1 cellular context compared by ENCODE assay signal in the genomic region with DNA sequence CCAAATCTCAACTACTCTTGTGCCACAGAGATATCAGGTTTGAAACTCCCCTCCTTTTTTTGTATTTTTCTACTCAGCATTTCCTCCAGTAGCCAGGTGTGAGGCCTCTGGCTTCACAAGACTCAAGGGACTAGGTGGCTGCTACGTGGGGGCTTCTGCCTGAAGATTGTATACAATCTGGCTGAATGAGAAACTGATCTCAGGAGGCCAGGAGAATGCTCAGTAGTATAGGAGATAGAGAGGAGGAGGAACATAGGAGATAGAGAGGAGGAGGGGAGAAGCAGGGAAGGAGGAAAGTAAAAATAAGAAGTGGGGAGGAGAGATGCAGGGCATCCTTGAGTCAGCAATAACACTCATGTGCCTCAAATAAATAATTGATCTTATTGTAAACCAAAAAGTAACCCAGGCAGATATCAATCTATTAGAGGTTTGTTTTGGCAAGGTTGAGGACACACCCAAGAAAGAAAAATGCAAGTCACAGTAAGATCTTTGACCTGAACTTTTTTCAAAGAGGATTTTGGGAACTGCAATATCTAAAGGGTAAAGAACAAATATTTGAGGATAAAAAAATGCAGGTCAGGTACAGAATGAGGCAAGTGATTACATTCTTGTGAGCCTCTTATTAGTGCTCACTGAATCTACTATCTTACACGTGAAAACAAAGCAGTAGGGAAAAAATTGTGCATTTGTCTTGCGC.
TF ChIP-seq lines count a peak whose summit lies in the region.

No MANE protein-coding gene starts in this region.

TF ChIP-seq in A549, 52 proteins besides CTCF, POLR2A, EP300 and RAD21:
- TF ChIP-seq HEYL (CRISPR knock-in tag; IDR thresholded peaks at IDR 0.05): no peak
- peak; percentile 93; the same call in 2 of the 3 replicates for TF ChIP-seq BCL3 (IDR thresholded peaks at IDR 0.05)
- no peak for TF ChIP-seq TFCP2L1 (CRISPR knock-in tag; IDR thresholded peaks at IDR 0.05)
- TF ChIP-seq EHF (CRISPR knock-in tag; IDR thresholded peaks at IDR 0.05): peak; percentile 76
- TF ChIP-seq, protein P1, sequence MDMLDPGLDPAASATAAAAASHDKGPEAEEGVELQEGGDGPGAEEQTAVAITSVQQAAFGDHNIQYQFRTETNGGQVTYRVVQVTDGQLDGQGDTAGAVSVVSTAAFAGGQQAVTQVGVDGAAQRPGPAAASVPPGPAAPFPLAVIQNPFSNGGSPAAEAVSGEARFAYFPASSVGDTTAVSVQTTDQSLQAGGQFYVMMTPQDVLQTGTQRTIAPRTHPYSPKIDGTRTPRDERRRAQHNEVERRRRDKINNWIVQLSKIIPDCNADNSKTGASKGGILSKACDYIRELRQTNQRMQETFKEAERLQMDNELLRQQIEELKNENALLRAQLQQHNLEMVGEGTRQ (IDR thresholded peaks at IDR 0.05): no peak
- TF ChIP-seq RCOR1 (IDR thresholded peaks at IDR 0.05; ENCODE audit: low read depth, low read length): no peak
- TF ChIP-seq EHMT2 (IDR thresholded peaks at IDR 0.05; ENCODE audit: low read depth): no peak
- no peak for TF ChIP-seq KDM1A (IDR thresholded peaks at IDR 0.05; ENCODE audit: low read depth)
- TF ChIP-seq ZC3H11A (IDR thresholded peaks at IDR 0.05): no peak
- no peak for TF ChIP-seq FOSB (CRISPR knock-in tag; IDR thresholded peaks at IDR 0.05)
- no peak for TF ChIP-seq SREBF2 (IDR thresholded peaks at IDR 0.05)
- TF ChIP-seq, protein P2, sequence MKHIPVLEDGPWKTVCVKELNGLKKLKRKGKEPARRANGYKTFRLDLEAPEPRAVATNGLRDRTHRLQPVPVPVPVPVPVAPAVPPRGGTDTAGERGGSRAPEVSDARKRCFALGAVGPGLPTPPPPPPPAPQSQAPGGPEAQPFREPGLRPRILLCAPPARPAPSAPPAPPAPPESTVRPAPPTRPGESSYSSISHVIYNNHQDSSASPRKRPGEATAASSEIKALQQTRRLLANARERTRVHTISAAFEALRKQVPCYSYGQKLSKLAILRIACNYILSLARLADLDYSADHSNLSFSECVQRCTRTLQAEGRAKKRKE (CRISPR knock-in tag; IDR thresholded peaks at IDR 0.05; ENCODE audit: low read depth): no peak
- TF ChIP-seq HOXB5 (CRISPR knock-in tag; IDR thresholded peaks at IDR 0.05): no peak
- peak; percentile 65 to 83 for TF ChIP-seq CEBPB (IDR thresholded peaks at IDR 0.05)
- no peak for TF ChIP-seq FOSL2 (IDR thresholded peaks at IDR 0.05)
- peak; percentile 58 for TF ChIP-seq FOSL2 (CRISPR knock-in tag; IDR thresholded peaks at IDR 0.05)
- TF ChIP-seq PHF8 (IDR thresholded peaks at IDR 0.05; ENCODE audit: borderline replicate concordance, low read depth): no peak
- TF ChIP-seq HDAC2 (IDR thresholded peaks at IDR 0.05): no peak
- peak; percentile 79 to 94 for TF ChIP-seq JUN (IDR thresholded peaks at IDR 0.05)
- no peak for TF ChIP-seq ESRRA (IDR thresholded peaks at IDR 0.05; ENCODE audit: borderline replicate concordance, low read length)
- no peak for TF ChIP-seq BHLHE40 (IDR thresholded peaks at IDR 0.05; ENCODE audit: low read depth, low read length)
- no peak for TF ChIP-seq NPAS2 (CRISPR knock-in tag; IDR thresholded peaks at IDR 0.05; ENCODE audit: borderline replicate concordance)
- no peak; the same call in 1 of the 2 replicates for TF ChIP-seq CHD4 (IDR thresholded peaks at IDR 0.05; ENCODE audit: borderline replicate concordance)
- no peak for TF ChIP-seq HOXA7 (CRISPR knock-in tag; IDR thresholded peaks at IDR 0.05)
- no peak for TF ChIP-seq MAZ (IDR thresholded peaks at IDR 0.05; ENCODE audit: borderline replicate concordance, low read depth, low read length)
- TF ChIP-seq CHD2 (IDR thresholded peaks at IDR 0.05; ENCODE audit: low read length, partially characterized antibody): no peak
- no peak for TF ChIP-seq RFX5 (IDR thresholded peaks at IDR 0.05)
- no peak for TF ChIP-seq MYC (IDR thresholded peaks at IDR 0.05; ENCODE audit: borderline replicate concordance, low read length)
- peak; percentile 67 for TF ChIP-seq JUNB (IDR thresholded peaks at IDR 0.05)
- no peak for TF ChIP-seq TP53 (CRISPR knock-in tag; IDR thresholded peaks at IDR 0.05)
- TF ChIP-seq NFE2L2 (conservative IDR thresholded peaks at IDR 0.05; ENCODE audit: low read length): peak; percentile 80
- TF ChIP-seq MAFK (IDR thresholded peaks at IDR 0.05; ENCODE audit: partially characterized antibody): peak; percentile 97
- TF ChIP-seq E2F6 (IDR thresholded peaks at IDR 0.05; ENCODE audit: borderline replicate concordance, low read depth): no peak
- TF ChIP-seq ELK1 (IDR thresholded peaks at IDR 0.05; ENCODE audit: low read depth, low read length): no peak
- TF ChIP-seq, protein P3, sequence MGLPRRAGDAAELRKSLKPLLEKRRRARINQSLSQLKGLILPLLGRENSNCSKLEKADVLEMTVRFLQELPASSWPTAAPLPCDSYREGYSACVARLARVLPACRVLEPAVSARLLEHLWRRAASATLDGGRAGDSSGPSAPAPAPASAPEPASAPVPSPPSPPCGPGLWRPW (IDR thresholded peaks at IDR 0.05): peak; percentile 72
- no peak; the same call in 1 of the 2 replicates for TF ChIP-seq RARB (CRISPR knock-in tag; IDR thresholded peaks at IDR 0.05)
- TF ChIP-seq ZSCAN20 (CRISPR knock-in tag; IDR thresholded peaks at IDR 0.05): peak; percentile 57; the same call in 1 of the 2 replicates
- no peak for TF ChIP-seq ZFP36 (IDR thresholded peaks at IDR 0.05; ENCODE audit: borderline replicate concordance, partially characterized antibody)
- TF ChIP-seq CBX2 (IDR thresholded peaks at IDR 0.05; ENCODE audit: borderline replicate concordance, low read depth): no peak
- no peak for TF ChIP-seq RNF2 (IDR thresholded peaks at IDR 0.05; ENCODE audit: borderline replicate concordance, low read depth)
- TF ChIP-seq HMGXB4 (CRISPR knock-in tag; IDR thresholded peaks at IDR 0.05; ENCODE audit: borderline replicate concordance): no peak
- TF ChIP-seq, protein P4, sequence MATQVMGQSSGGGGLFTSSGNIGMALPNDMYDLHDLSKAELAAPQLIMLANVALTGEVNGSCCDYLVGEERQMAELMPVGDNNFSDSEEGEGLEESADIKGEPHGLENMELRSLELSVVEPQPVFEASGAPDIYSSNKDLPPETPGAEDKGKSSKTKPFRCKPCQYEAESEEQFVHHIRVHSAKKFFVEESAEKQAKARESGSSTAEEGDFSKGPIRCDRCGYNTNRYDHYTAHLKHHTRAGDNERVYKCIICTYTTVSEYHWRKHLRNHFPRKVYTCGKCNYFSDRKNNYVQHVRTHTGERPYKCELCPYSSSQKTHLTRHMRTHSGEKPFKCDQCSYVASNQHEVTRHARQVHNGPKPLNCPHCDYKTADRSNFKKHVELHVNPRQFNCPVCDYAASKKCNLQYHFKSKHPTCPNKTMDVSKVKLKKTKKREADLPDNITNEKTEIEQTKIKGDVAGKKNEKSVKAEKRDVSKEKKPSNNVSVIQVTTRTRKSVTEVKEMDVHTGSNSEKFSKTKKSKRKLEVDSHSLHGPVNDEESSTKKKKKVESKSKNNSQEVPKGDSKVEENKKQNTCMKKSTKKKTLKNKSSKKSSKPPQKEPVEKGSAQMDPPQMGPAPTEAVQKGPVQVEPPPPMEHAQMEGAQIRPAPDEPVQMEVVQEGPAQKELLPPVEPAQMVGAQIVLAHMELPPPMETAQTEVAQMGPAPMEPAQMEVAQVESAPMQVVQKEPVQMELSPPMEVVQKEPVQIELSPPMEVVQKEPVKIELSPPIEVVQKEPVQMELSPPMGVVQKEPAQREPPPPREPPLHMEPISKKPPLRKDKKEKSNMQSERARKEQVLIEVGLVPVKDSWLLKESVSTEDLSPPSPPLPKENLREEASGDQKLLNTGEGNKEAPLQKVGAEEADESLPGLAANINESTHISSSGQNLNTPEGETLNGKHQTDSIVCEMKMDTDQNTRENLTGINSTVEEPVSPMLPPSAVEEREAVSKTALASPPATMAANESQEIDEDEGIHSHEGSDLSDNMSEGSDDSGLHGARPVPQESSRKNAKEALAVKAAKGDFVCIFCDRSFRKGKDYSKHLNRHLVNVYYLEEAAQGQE (IDR thresholded peaks at IDR 0.05): no peak
- TF ChIP-seq KDM5A (IDR thresholded peaks at IDR 0.05): no peak
- no peak for TF ChIP-seq ZNF302 (CRISPR knock-in tag; IDR thresholded peaks at IDR 0.05)
- peak; percentile 40; the same call in 1 of the 3 replicates for TF ChIP-seq SMC3 (IDR thresholded peaks at IDR 0.05)
- TF ChIP-seq MAX (IDR thresholded peaks at IDR 0.05): peak; percentile 73
- TF ChIP-seq PBX3 (IDR thresholded peaks at IDR 0.05): peak; percentile 38; the same call in 1 of the 2 replicates
- TF ChIP-seq POLR2AphosphoS2 (conservative IDR thresholded peaks at IDR 0.05; ENCODE audit: low read length): no peak
- no peak for TF ChIP-seq NR3C1 (IDR thresholded peaks at IDR 0.05)
- TF ChIP-seq HOXB13 (CRISPR knock-in tag; IDR thresholded peaks at IDR 0.05; ENCODE audit: low read depth): no peak
- TF ChIP-seq FOXS1 (CRISPR knock-in tag; IDR thresholded peaks at IDR 0.05): no peak
- TF ChIP-seq CBX8 (IDR thresholded peaks at IDR 0.05): no peak
- peak; percentile 99 for TF ChIP-seq GATA3 (IDR thresholded peaks at IDR 0.05; ENCODE audit: borderline replicate concordance)
